11 cellular contexts compared by ENCODE assay signal in genomic region chr7:46486264-46487206, GRCh38.
DNase-seq lines count a peak whose midpoint lies in the region; ATAC-seq and TF ChIP-seq lines count a peak whose summit lies in the region.
"Had no signal": no experiment of that assay in that cellular context is flagged by ENCODE, and none has a peak within 500 bp of the region (broad histone marks: within the 10 kb centered on the region; RNA-seq: fewer than 3 reads in every experiment).

No MANE protein-coding gene starts in this region.

- peak; percentile 95 for DNase-seq in ELR (ENCODE audit: low read depth)
- no peak for DNase-seq in SK-N-SH
- DNase-seq in foreskin keratinocyte: peak; percentile 55 to 74
- DNase-seq in sciatic nerve (ENCODE audit: low spot score): peak; percentile 63
- no peak for DNase-seq in NCI-H187 (lab: John Stamatoyannopoulos, UW)
- DNase-seq in GM10266 (ENCODE audit: extremely low spot score): no peak
- DNase-seq in retina: no peak
- DNase-seq: activated T-cell treated with anti-CD3 and anti-CD28 coated beads, Interleukin-2, amount 50 U/mL, for 4 hours; mesendoderm; T-cell had no signal

- POLR2A ChIA-PET in SK-N-SH (lab: Yijun Ruan, JAX): no interaction called here

- intact Hi-C loops in sciatic nerve (cut with DNase I): no loop called here

- H2AFZ ChIP-seq in SK-N-SH (ENCODE audit: low read depth): no peak overlapping the region

- H3K79me2 ChIP-seq in SK-N-SH (ENCODE audit: insufficient read depth): no peaks in the 10 kb centered on the region

- TF ChIP-seq CTCF in SK-N-SH (IDR thresholded peaks at IDR 0.05) (no peak), foreskin keratinocyte (conservative IDR thresholded peaks at IDR 0.05) (no peak), GM10266 (IDR thresholded peaks at IDR 0.05; ENCODE audit: control insufficient read depth, insufficient read depth, low read depth, missing control alignments) (no peak)

- no peaks in the 10 kb centered on the region for H4K20me1 ChIP-seq in SK-N-SH (ENCODE audit: insufficient read depth)

- peak; percentile 91 for ATAC-seq in foreskin keratinocyte
- ATAC-seq in sciatic nerve: peak; percentile 88
- no peak for ATAC-seq in GM18909 (IDR thresholded peaks at IDR 0.05; ENCODE audit: poor library complexity, unreplicated experiment)
- ATAC-seq: activated T-cell treated with anti-CD3 and anti-CD28 coated beads, Interleukin-2, amount 50 U/mL, for 4 hours; T-cell had no signal

- no peaks in the 10 kb centered on the region for H3K9me2 ChIP-seq in SK-N-SH

- WGBS in SK-N-SH (ENCODE audit: low lambda C conversion rate): 30% methylated on average over 5 of the region's 5 CpGs

- H3K36me3 ChIP-seq in SK-N-SH (replicated peaks in 1 of 2; ENCODE audit: control insufficient read depth in 1 of 2, insufficient read depth in 2 of 2, low read length in 1 of 2): no peaks in the 10 kb centered on the region

- H3K27me3 ChIP-seq in SK-N-SH (ENCODE audit: insufficient read depth) (no peaks in the 10 kb centered on the region), foreskin keratinocyte (no peaks in the 10 kb centered on the region)

- no peak for TF ChIP-seq RAD21 in SK-N-SH (IDR thresholded peaks at IDR 0.05; ENCODE audit: low read length)

- H3K4me2 ChIP-seq in SK-N-SH: no peak overlapping the region

- H3K9me3 ChIP-seq in SK-N-SH: no peaks in the 10 kb centered on the region

- CTCF ChIA-PET in SK-N-SH (lab: Yijun Ruan, JAX): interaction anchor here (1.6 kb wide), 1 partner anchor 564 kb away, joined by 5 read pairs; no protein-coding TSS in a partner anchor

- no peak overlapping the region for H3K4me3 ChIP-seq in SK-N-SH (ENCODE audit: low read depth in 2 of 2, low read length in 1 of 2)

- TF ChIP-seq EP300 in SK-N-SH (IDR thresholded peaks at IDR 0.05; ENCODE audit: borderline replicate concordance in 1 of 2, low read depth in 1 of 2, low read length in 1 of 2): no peak

- peak overlapping the region in 1 of 2 experiments; percentile 37; a peak in 2 of 4 replicates for H3K27ac ChIP-seq in SK-N-SH (ENCODE audit: low read depth in 2 of 2, low read length in 1 of 2)
- peak overlapping the region; percentile 67 for H3K27ac ChIP-seq in foreskin keratinocyte

- H3K9ac ChIP-seq in SK-N-SH: no peak overlapping the region

- peaks cover 0 to 19% of the 10 kb centered on the region in 2 experiments; a peak in 2 of 4 replicates for H3K4me1 ChIP-seq in SK-N-SH (ENCODE audit: control insufficient read depth in 1 of 2, insufficient read depth in 2 of 2, low read depth in 1 of 2, low read length in 1 of 2)
- H3K4me1 ChIP-seq in foreskin keratinocyte: peaks cover 8% of the 10 kb centered on the region

- H3F3A ChIP-seq in SK-N-SH (replicated peaks; ENCODE audit: insufficient read depth): peaks cover 8% of the 10 kb centered on the region

TF ChIP-seq in SK-N-SH, 30 proteins besides CTCF, POLR2A, EP300 and RAD21:
- TF ChIP-seq YY1 (IDR thresholded peaks at IDR 0.05; ENCODE audit: low read depth): no peak
- TF ChIP-seq FOSL2 (IDR thresholded peaks at IDR 0.05; ENCODE audit: borderline replicate concordance, low read depth): 0 out of 2 replicates have a peak, but pooled peaks have one; percentile 22
- TF ChIP-seq MEF2A (IDR thresholded peaks at IDR 0.05; ENCODE audit: borderline replicate concordance, low read depth): no peak

Comparison
In these comparisons a context has a peak if more than half of its experiments do, and no peak if none do; other contexts are left out.
1. DNase-seq: peak in ELR (single experiment), foreskin keratinocyte (2 of 2) and sciatic nerve (single experiment); none in SK-N-SH (single experiment), NCI-H187 (0 of 2), GM10266 (single experiment) and retina (single experiment).